ENCODE assay signal across 17 cellular contexts in genomic region chr6:44284119-44284518, GRCh38. TPM values are rescaled to one million over a fixed set of nuclear protein-coding genes. Genes with fewer than 3 reads are reported as not detected.
"Had no signal": no experiment of that assay in that cellular context is flagged by ENCODE, and none has a peak within 500 bp of the region (broad histone marks: within the 10 kb centered on the region; RNA-seq: fewer than 3 reads in every experiment).

No MANE protein-coding gene starts in this region.

- H3K4me3 ChIP-seq: pancreas, tibial nerve had no signal

- H3K36me3 Mint-ChIP-seq: activated naive CD4-positive, alpha-beta T cell treated with anti-CD3 and anti-CD28 coated beads, Interleukin-2, amount 50 U/mL, for 24 hours; immature natural killer cell; naive B cell; stimulated activated memory B cell treated with anti-CD40 and anti-IgM and Interleukin-4, amounts not matched to agents 10 μg/mL and 1 μg/mL and 100 μg/mL, for 72 hours had no signal

- H3K27ac Mint-ChIP-seq: activated CD4-positive, alpha-beta T cell treated with anti-CD3 and anti-CD28 coated beads for 36 hours; activated CD8-positive, alpha-beta T cell treated with anti-CD3 and anti-CD28 coated beads for 36 hours; activated naive CD4-positive, alpha-beta T cell treated with anti-CD3 and anti-CD28 coated beads, Interleukin-2, amount 50 U/mL, for 24 hours; immature natural killer cell; stimulated activated memory B cell treated with anti-CD40 and anti-IgM and Interleukin-4, amounts not matched to agents 10 μg/mL and 1 μg/mL and 100 μg/mL, for 72 hours; T-helper 17 cell had no signal

- H3K9me3 ChIP-seq: pancreas, tibial nerve had no signal

- DNase-seq: activated CD4-positive, alpha-beta T cell treated with anti-CD3 and anti-CD28 coated beads for 36 hours; activated CD8-positive, alpha-beta T cell treated with anti-CD3 and anti-CD28 coated beads for 36 hours; activated effector memory CD4-positive, alpha-beta T cell treated with anti-CD3 and anti-CD28 coated beads, Interleukin-2, amount 50 U/mL, for 16 hours; activated T-cell treated with anti-CD3 and anti-CD28 coated beads, Interleukin-2, amount 50 U/mL, for 48 hours; effector memory CD4-positive, alpha-beta T cell; foreskin melanocyte; immature natural killer cell; naive B cell; stimulated activated CD4-positive, alpha-beta T cell treated with anti-CD3 and anti-CD28 coated beads, Interleukin-2, amount 100 ng/mL, for 48 hours; T-helper 17 cell had no signal

- H3K4me1 ChIP-seq: pancreas, tibial nerve had no signal

- H3K4me1 Mint-ChIP-seq: activated CD4-positive, alpha-beta T cell treated with anti-CD3 and anti-CD28 coated beads for 36 hours; activated naive CD4-positive, alpha-beta T cell treated with anti-CD3 and anti-CD28 coated beads, Interleukin-2, amount 50 U/mL, for 24 hours; immature natural killer cell; naive B cell; stimulated activated memory B cell treated with anti-CD40 and anti-IgM and Interleukin-4, amounts not matched to agents 10 μg/mL and 1 μg/mL and 100 μg/mL, for 72 hours had no signal

- ATAC-seq: activated CD4-positive, alpha-beta T cell treated with anti-CD3 and anti-CD28 coated beads for 36 hours; activated CD8-positive, alpha-beta T cell treated with anti-CD3 and anti-CD28 coated beads for 36 hours; pancreas; stimulated activated memory B cell treated with anti-CD40 and anti-IgM and Interleukin-4, amounts not matched to agents 10 μg/mL and 1 μg/mL and 100 μg/mL, for 72 hours; T-helper 17 cell had no signal

- H3K27me3 ChIP-seq: pancreas had no signal

- H3K27ac ChIP-seq: pancreas, tibial nerve had no signal

- H3K9me3 Mint-ChIP-seq: activated CD8-positive, alpha-beta T cell treated with anti-CD3 and anti-CD28 coated beads for 36 hours; activated naive CD4-positive, alpha-beta T cell treated with anti-CD3 and anti-CD28 coated beads, Interleukin-2, amount 50 U/mL, for 24 hours; immature natural killer cell; naive B cell; stimulated activated memory B cell treated with anti-CD40 and anti-IgM and Interleukin-4, amounts not matched to agents 10 μg/mL and 1 μg/mL and 100 μg/mL, for 72 hours had no signal

- H3K36me3 ChIP-seq: pancreas had no signal

- H3K4me3 Mint-ChIP-seq: activated CD4-positive, alpha-beta T cell treated with anti-CD3 and anti-CD28 coated beads for 36 hours; activated CD8-positive, alpha-beta T cell treated with anti-CD3 and anti-CD28 coated beads for 36 hours; activated naive CD4-positive, alpha-beta T cell treated with anti-CD3 and anti-CD28 coated beads, Interleukin-2, amount 50 U/mL, for 24 hours; immature natural killer cell; naive B cell; stimulated activated memory B cell treated with anti-CD40 and anti-IgM and Interleukin-4, amounts not matched to agents 10 μg/mL and 1 μg/mL and 100 μg/mL, for 72 hours; T-helper 17 cell had no signal

RNA-seq across cellular contexts. Expression of gene TMEM151B, which starts 13.9 kb away (rescaled TPM):
- total RNA-seq: lung microvascular endothelial cell, mononuclear cell, renal cortical epithelial cell, T-helper 17 cell had no signal
- polyA plus RNA-seq: immature natural killer cell had no signal
